12 cellular contexts compared by ENCODE assay signal in genomic region chr16:2768403-2769089, GRCh38. TPM values are rescaled to one million over a fixed set of nuclear protein-coding genes. Genes with fewer than 3 reads are reported as not detected.
DNase-seq lines count a peak whose midpoint lies in the region; ATAC-seq and TF ChIP-seq lines count a peak whose summit lies in the region.
"Had no signal": no experiment of that assay in that cellular context is flagged by ENCODE, and none has a peak within 500 bp of the region (broad histone marks: within the 10 kb centered on the region; RNA-seq: fewer than 3 reads in every experiment).

No MANE protein-coding gene starts in this region.

- H3K27ac Mint-ChIP-seq in chondrocyte (ENCODE audit: unreplicated experiment) = peak overlapping the region; percentile 54

- H3K9me3 Mint-ChIP-seq in chondrocyte (ENCODE audit: low read depth) = no peaks in the 10 kb centered on the region

- H3K4me1 Mint-ChIP-seq in chondrocyte (ENCODE audit: low read depth) = peaks cover 16% of the 10 kb centered on the region

- H3K4me3 Mint-ChIP-seq in chondrocyte (ENCODE audit: unreplicated experiment) = no peak overlapping the region

- DNase-seq in LHCN-M2 (ENCODE audit: low read depth) (peak; percentile 62), chondrocyte (ENCODE audit: low spot score) (no peak), sciatic nerve (ENCODE audit: low spot score) (peak; percentile 76)
- DNase-seq in stimulated activated CD8-positive, alpha-beta memory T cell treated with anti-CD3 and anti-CD28 coated beads, Interleukin-4, amount 100 ng/mL, for 48 hours = no peak
- DNase-seq: foreskin melanocyte; left lung; MM.1S; NCI-H446 treated with DMSO at 0.1 percent for 48 hours; stimulated activated CD4-positive, alpha-beta T cell treated with anti-CD3 and anti-CD28 coated beads, Interleukin-4, amount 100 ng/mL, for 4 hours; thyroid gland had no signal

- peaks cover 56% of the 10 kb centered on the region for H3K36me3 Mint-ChIP-seq in chondrocyte (ENCODE audit: low read depth)

- ATAC-seq in sciatic nerve = peak; percentile 79
- no peak for ATAC-seq in HG02852 (IDR thresholded peaks at IDR 0.05; ENCODE audit: unreplicated experiment)
- ATAC-seq in GM21576 (IDR thresholded peaks at IDR 0.05; ENCODE audit: unreplicated experiment) = no peak

- TF ChIP-seq CTCF in chondrocyte (IDR thresholded peaks at IDR 0.05) = no peak

- intact Hi-C loops in sciatic nerve (cut with DNase I) = no loop called here

- no peaks in the 10 kb centered on the region for H3K27me3 Mint-ChIP-seq in chondrocyte (ENCODE audit: low read depth)

RNA-seq across cellular contexts. Expression of gene ELOB, which starts 8.5 kb away (rescaled TPM):
- total RNA-seq in LHCN-M2 (2014; rRNA removed) (454 and 1,311 TPM in 2 replicates), chondrocyte (205 to 231 TPM (median 225 TPM) in 3 replicates), sciatic nerve (228 TPM)
- polyA plus RNA-seq in LHCN-M2 (2012) = 933 TPM

RNA-seq across cellular contexts. Expression of gene SRRM2, which starts 16.1 kb away (rescaled TPM):
- 66.8 and 84.7 TPM in 2 replicates for total RNA-seq in LHCN-M2 (2014; rRNA removed)
- polyA plus RNA-seq in LHCN-M2 (2012) = 206 TPM
- 363 to 615 TPM (median 378 TPM) in 3 replicates for total RNA-seq in chondrocyte
- total RNA-seq in sciatic nerve = 931 TPM

RNA-seq across cellular contexts. Expression of gene PRSS33, which starts 18.8 kb away (rescaled TPM):
- total RNA-seq in LHCN-M2 (2014; rRNA removed) (not detected in 2 replicates), chondrocyte (not detected in 3 replicates), sciatic nerve (not detected)
- polyA plus RNA-seq in LHCN-M2 (2012) = not detected
- total RNA-seq: left lung, thyroid gland had no signal

RNA-seq across cellular contexts. Expression of gene PRSS41, which starts 29.7 kb away (rescaled TPM):
- total RNA-seq in LHCN-M2 (2014; rRNA removed) = not detected in 2 replicates
- polyA plus RNA-seq in LHCN-M2 (2012) = not detected
- total RNA-seq in chondrocyte = not detected in 3 replicates
- not detected for total RNA-seq in sciatic nerve
- total RNA-seq: left lung, thyroid gland had no signal

RNA-seq across cellular contexts. Expression of gene PRSS21, which starts 48.5 kb away (rescaled TPM):
- not detected in 2 replicates for total RNA-seq in LHCN-M2 (2014; rRNA removed)
- not detected for polyA plus RNA-seq in LHCN-M2 (2012)
- not detected in 3 replicates for total RNA-seq in chondrocyte
- 0.40 TPM for total RNA-seq in sciatic nerve

Comparison
In these comparisons a context has a peak if more than half of its experiments do, and no peak if none do; other contexts are left out.
1. DNase-seq: peak in LHCN-M2 (single experiment) and sciatic nerve (single experiment); none in chondrocyte (single experiment) and stimulated activated CD8-positive, alpha-beta memory T cell treated with anti-CD3 and anti-CD28 coated beads, Interleukin-4, amount 100 ng/mL, for 48 hours (single experiment).